ENCODE assay signal across 10 cellular contexts in the genomic region with DNA sequence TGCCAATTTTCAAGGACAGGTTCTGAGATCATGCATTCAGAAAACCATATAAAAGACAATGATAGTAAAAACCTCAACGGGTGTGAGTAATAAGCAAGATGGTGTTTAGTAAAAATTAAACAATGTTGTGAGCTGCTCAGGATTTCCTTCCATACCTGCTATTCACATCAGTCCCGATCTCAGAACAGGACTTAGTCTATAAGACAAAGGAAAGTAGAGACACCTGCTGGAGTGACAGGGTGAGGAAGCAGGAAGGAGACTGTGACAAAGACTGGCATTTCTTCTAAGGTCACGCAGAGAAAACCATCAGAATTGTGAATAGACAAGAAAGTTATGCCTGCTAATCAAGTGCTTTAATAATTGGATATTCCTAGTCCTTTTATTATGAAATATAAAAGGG.
DNase-seq lines count a peak whose midpoint lies in the region; ATAC-seq and TF ChIP-seq lines count a peak whose summit lies in the region.
"Had no signal": no experiment of that assay in that cellular context is flagged by ENCODE, and none has a peak within 500 bp of the region (broad histone marks: within the 10 kb centered on the region; RNA-seq: fewer than 3 reads in every experiment).

No MANE protein-coding gene starts in this region.

- TF ChIP-seq POLR2A in HCT116 (IDR thresholded peaks at IDR 0.05; ENCODE audit: borderline replicate concordance, extremely low read depth, insufficient read depth, insufficient read length), result no peak

- ATAC-seq in HCT116, result no peak
- no peak for ATAC-seq in mucosa of descending colon
- no peak for ATAC-seq in GM18519 (IDR thresholded peaks at IDR 0.05; ENCODE audit: low FRiP score, unreplicated experiment)
- no peak for ATAC-seq in GM18873 (IDR thresholded peaks at IDR 0.05; ENCODE audit: low FRiP score, unreplicated experiment)

- no peak overlapping the region for H3K9ac ChIP-seq in HCT116 (ENCODE audit: low read length)

- TF ChIP-seq CTCF in HCT116 (IDR thresholded peaks at IDR 0.05 in 2 of 3, conservative IDR thresholded peaks at IDR 0.05 in 1 of 3; ENCODE audit: borderline replicate concordance in 1 of 3, insufficient read depth in 1 of 3, low read depth in 2 of 3, low read length in 2 of 3) (peak; percentile 5 to 27 (median 20); a peak in 2 of 6 replicates), OCI-LY7 (conservative IDR thresholded peaks at IDR 0.05; ENCODE audit: low read length) (peak; percentile 32; the same call in 1 of the 2 replicates), mucosa of descending colon (IDR thresholded peaks at IDR 0.05) (no peak)

- H3K4me2 ChIP-seq in HCT116 (ENCODE audit: low read length), result no peak overlapping the region
- H3K4me2 ChIP-seq in OCI-LY7 (ENCODE audit: low read length), result no peak overlapping the region

- no peak overlapping the region for H2AFZ ChIP-seq in HCT116 (ENCODE audit: low read depth, low read length, poor library complexity, severe bottlenecking)
- no peak overlapping the region for H2AFZ ChIP-seq in OCI-LY7 (ENCODE audit: low read length)

- no TSS peak for BruUV-seq in HCT116 (replicated peaks; lab: Mats Ljungman, UMichigan)
- BruUV-seq in OCI-LY7 (replicated peaks; lab: Mats Ljungman, UMichigan), result no TSS peak

- H3K4me3 ChIP-seq in HCT116 (replicated peaks in 1 of 2; ENCODE audit: low read depth in 1 of 2, low read length in 2 of 2) (no peak overlapping the region), OCI-LY7 (ENCODE audit: low read depth, low read length, poor library complexity, severe bottlenecking) (no peak overlapping the region), mucosa of descending colon (no peak overlapping the region)
- H3K4me3 ChIP-seq: SJSA1 had no signal

- H3K36me3 ChIP-seq in HCT116 (ENCODE audit: control insufficient read depth in 1 of 2, insufficient read depth in 2 of 2, low read length in 2 of 2), result no peaks in the 10 kb centered on the region
- no peaks in the 10 kb centered on the region for H3K36me3 ChIP-seq in OCI-LY7 (ENCODE audit: insufficient read depth, low read length)
- no peaks in the 10 kb centered on the region for H3K36me3 ChIP-seq in mucosa of descending colon (ENCODE audit: low read depth)
- H3K36me3 ChIP-seq: SJSA1 had no signal

- no peak overlapping the region for H3K27ac ChIP-seq in HCT116 (ENCODE audit: low read depth, low read length)
- no peak overlapping the region for H3K27ac ChIP-seq in OCI-LY7 (ENCODE audit: low read depth, low read length, poor library complexity, severe bottlenecking)
- H3K27ac ChIP-seq: SJSA1 had no signal

- H3K9me2 ChIP-seq in HCT116 (ENCODE audit: insufficient read depth), result no peaks in the 10 kb centered on the region
- H3K9me2 ChIP-seq in OCI-LY7 (ENCODE audit: insufficient read depth, low read length), result no peaks in the 10 kb centered on the region

- TF ChIP-seq RAD21 in HCT116 (IDR thresholded peaks at IDR 0.05; ENCODE audit: low read depth), result peak; percentile 40

- H3K27me3 ChIP-seq in HCT116 (ENCODE audit: insufficient read depth, low read length), result no peaks in the 10 kb centered on the region
- H3K27me3 ChIP-seq: SJSA1 had no signal

- CTCF ChIA-PET in HCT116 (lab: Charles Lee), result no interaction called here
- CTCF ChIA-PET in OCI-LY7 (lab: Charles Lee; ENCODE audit: unreplicated experiment), result no interaction called here

- RAD21 ChIA-PET in HCT116 (lab: Charles Lee; ENCODE audit: low non-redundant PET in 1 of 2, low total read pairs in 2 of 2, uncharacterized antibody in 2 of 2, unreplicated experiment in 2 of 2), result no interaction called here

- H3K4me1 ChIP-seq in HCT116 (ENCODE audit: control insufficient read depth in 1 of 2, insufficient read depth in 2 of 2, low read length in 2 of 2) (no peaks in the 10 kb centered on the region), OCI-LY7 (ENCODE audit: insufficient read depth, low read length, poor library complexity, severe bottlenecking) (no peaks in the 10 kb centered on the region), mucosa of descending colon (ENCODE audit: low read depth) (no peaks in the 10 kb centered on the region)
- H3K4me1 ChIP-seq: SJSA1 had no signal

- POLR2A ChIA-PET in HCT116 (lab: Charles Lee) (no interaction called here), OCI-LY7 (lab: Charles Lee) (no interaction called here)

- H4K20me1 ChIP-seq in HCT116 (ENCODE audit: insufficient read depth) (no peaks in the 10 kb centered on the region), OCI-LY7 (ENCODE audit: insufficient read depth, low read length) (no peaks in the 10 kb centered on the region)

- H3K9me3 ChIP-seq in HCT116 (ENCODE audit: control insufficient read depth in 1 of 2, insufficient read depth in 1 of 2, low read depth in 1 of 2, low read length in 2 of 2) (no peaks in the 10 kb centered on the region; a peak in 1 of 4 replicates), OCI-LY7 (ENCODE audit: low read length) (no peaks in the 10 kb centered on the region), mucosa of descending colon (no peaks in the 10 kb centered on the region)
- H3K9me3 ChIP-seq: SJSA1 had no signal

- H3K79me2 ChIP-seq in HCT116 (ENCODE audit: insufficient read depth, low read length) (no peaks in the 10 kb centered on the region), OCI-LY7 (ENCODE audit: insufficient read depth, low read depth, low read length) (no peaks in the 10 kb centered on the region)

- DNase-seq in DMS153 (lab: John Stamatoyannopoulos, UW) (peak; percentile 54), HCT116 (ENCODE audit: low read depth, low spot score) (no peak), OCI-LY7 (ENCODE audit: low spot score) (peak; percentile 4), iPS DF 4.7 (ENCODE audit: extremely low read depth, low spot score) (peak; percentile 16), mucosa of descending colon (no peak), activated gamma-delta T cell treated with Interleukin-2 at 50 U/mL for 16 hours (no peak)
- DNase-seq: activated T-cell treated with anti-CD3 and anti-CD28 coated beads, Interleukin-2, amount 50 U/mL, for 24 hours had no signal

- intact Hi-C loops in HCT116 (cut with micrococcal nuclease), result loop anchor here (10.0 kb wide), 1 partner anchor 494 kb away; no protein-coding TSS in a partner anchor
- intact Hi-C loops in OCI-LY7 (cut with micrococcal nuclease; ENCODE audit: unreplicated experiment), result no loop called here
- intact Hi-C loops in mucosa of descending colon (cut with DNase I, micrococcal nuclease), result no loop called here

TF ChIP-seq in HCT116, 20 proteins besides CTCF, POLR2A, EP300 and RAD21:
- TF ChIP-seq CBX3 (IDR thresholded peaks at IDR 0.05; ENCODE audit: low read depth), result no peak
- TF ChIP-seq EZH2 (IDR thresholded peaks at IDR 0.05), result no peak
- TF ChIP-seq FOSL1 (IDR thresholded peaks at IDR 0.05; ENCODE audit: low read depth), result no peak
- no peak for TF ChIP-seq JUND (IDR thresholded peaks at IDR 0.05)
- TF ChIP-seq, protein P1, sequence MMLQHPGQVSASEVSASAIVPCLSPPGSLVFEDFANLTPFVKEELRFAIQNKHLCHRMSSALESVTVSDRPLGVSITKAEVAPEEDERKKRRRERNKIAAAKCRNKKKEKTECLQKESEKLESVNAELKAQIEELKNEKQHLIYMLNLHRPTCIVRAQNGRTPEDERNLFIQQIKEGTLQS (IDR thresholded peaks at IDR 0.05), result no peak
- no peak for TF ChIP-seq ZFX (IDR thresholded peaks at IDR 0.05)
- no peak for TF ChIP-seq SP1 (IDR thresholded peaks at IDR 0.05; ENCODE audit: low read depth)
- no peak for TF ChIP-seq EZH2phosphoT487 (IDR thresholded peaks at IDR 0.05; ENCODE audit: borderline replicate concordance)
- no peak for TF ChIP-seq SRF (IDR thresholded peaks at IDR 0.05; ENCODE audit: low read depth)
- no peak for TF ChIP-seq MAX (IDR thresholded peaks at IDR 0.05)
- no peak for TF ChIP-seq ZBTB33 (IDR thresholded peaks at IDR 0.05; ENCODE audit: extremely low read depth, insufficient replicate concordance, low read length)
- TF ChIP-seq EGR1 (IDR thresholded peaks at IDR 0.05; ENCODE audit: low read depth), result no peak
- no peak for TF ChIP-seq POLR2AphosphoS5 (IDR thresholded peaks at IDR 0.05; ENCODE audit: low read depth, low read length)

Comparison
In these comparisons a context has a peak if more than half of its experiments do, and no peak if none do; other contexts are left out.
1. DNase-seq: peak in DMS153 (single experiment), OCI-LY7 (single experiment) and iPS DF 4.7 (single experiment); none in HCT116 (single experiment), mucosa of descending colon (0 of 3) and activated gamma-delta T cell treated with Interleukin-2 at 50 U/mL for 16 hours (single experiment).